9 cellular contexts compared by ENCODE assay signal in genomic region chr22:20918663-20919220, GRCh38. TPM values are rescaled to one million over a fixed set of nuclear protein-coding genes. Genes with fewer than 3 reads are reported as not detected.
DNase-seq lines count a peak whose midpoint lies in the region; ATAC-seq, FAIRE-seq and TF ChIP-seq lines count a peak whose summit lies in the region.
"Had no signal": no experiment of that assay in that cellular context is flagged by ENCODE, and none has a peak within 500 bp of the region (broad histone marks: within the 10 kb centered on the region; RNA-seq: fewer than 3 reads in every experiment).

No MANE protein-coding gene starts in this region.

- peak overlapping the region; percentile 95 to 97 (median 97) for H3K4me3 Mint-ChIP-seq in T-cell

- intact Hi-C loops in HCT116 (cut with micrococcal nuclease), result loop anchor here (5.0 kb wide), 1 partner anchor 39 kb away; no protein-coding TSS in a partner anchor

- TF ChIP-seq POLR2A in HCT116 (IDR thresholded peaks at IDR 0.05; ENCODE audit: borderline replicate concordance, extremely low read depth, insufficient read depth, insufficient read length), result no peak

- BruUV-seq in HCT116 (replicated peaks; lab: Mats Ljungman, UMichigan), result no TSS peak

- H3K9me3 Mint-ChIP-seq in T-cell, result no peaks in the 10 kb centered on the region

- H3K36me3 Mint-ChIP-seq in T-cell, result peaks cover 3% of the 10 kb centered on the region

- peak overlapping the region; percentile 98 for H3K9ac ChIP-seq in HCT116 (ENCODE audit: low read length)

- H3K4me1 Mint-ChIP-seq in T-cell, result peaks cover 46 to 50% (median 47%) of the 10 kb centered on the region in 3 donors

- H3K36me3 ChIP-seq in HCT116 (ENCODE audit: control insufficient read depth in 1 of 2, insufficient read depth in 2 of 2, low read length in 2 of 2) (peaks cover 7 to 9% of the 10 kb centered on the region in 2 experiments; a peak in 3 of 4 replicates), small intestine (ENCODE audit: control insufficient read depth in 2 of 2, insufficient read depth in 2 of 2, low read length in 2 of 2) (no peaks in the 10 kb centered on the region)

- H2AFZ ChIP-seq in HCT116 (ENCODE audit: low read depth, low read length, poor library complexity, severe bottlenecking), result no peak overlapping the region

- peaks cover 65% of the 10 kb centered on the region for H3K79me2 ChIP-seq in HCT116 (ENCODE audit: insufficient read depth, low read length)

- H3K4me3 ChIP-seq in HCT116 (replicated peaks in 1 of 2; ENCODE audit: low read depth in 1 of 2, low read length in 2 of 2) (peak overlapping the region; percentile 97 to 100), foreskin fibroblast (ENCODE audit: low read depth in 1 of 2, low read length in 2 of 2) (peak overlapping the region; percentile 89 to 99), small intestine (ENCODE audit: low read depth in 1 of 2, low read length in 2 of 2) (peak overlapping the region; percentile 46 to 96)

- H3K9me2 ChIP-seq in HCT116 (ENCODE audit: insufficient read depth), result no peaks in the 10 kb centered on the region

- POLR2A ChIA-PET in HCT116 (lab: Charles Lee) (no interaction called here), T-cell (lab: Charles Lee) (no interaction called here)

- peak overlapping the region; percentile 98 for H3K27ac ChIP-seq in HCT116 (ENCODE audit: low read depth, low read length)
- no peak overlapping the region for H3K27ac ChIP-seq in small intestine (ENCODE audit: low read depth in 1 of 2, low read length in 1 of 2)

- no peak for ATAC-seq in HCT116
- no peak for ATAC-seq in T-cell (replicated peaks in 1 of 4)
- no peak for ATAC-seq in HG03521 (IDR thresholded peaks at IDR 0.05; ENCODE audit: unreplicated experiment)

- TF ChIP-seq RAD21 in HCT116 (IDR thresholded peaks at IDR 0.05; ENCODE audit: low read depth), result no peak

- H4K20me1 ChIP-seq in HCT116 (ENCODE audit: insufficient read depth), result peaks cover 24% of the 10 kb centered on the region

- H3K27me3 ChIP-seq in HCT116 (ENCODE audit: insufficient read depth, low read length) (no peaks in the 10 kb centered on the region), small intestine (ENCODE audit: control insufficient read depth in 2 of 2, insufficient read depth in 2 of 2, low read length in 2 of 2) (no peaks in the 10 kb centered on the region)

- H3K27me3 Mint-ChIP-seq in T-cell, result no peaks in the 10 kb centered on the region

- H3K4me2 ChIP-seq in HCT116 (ENCODE audit: low read length), result peak overlapping the region; percentile 96

- DNase-seq in HCT116 (ENCODE audit: low read depth, low spot score) (no peak), T-cell (no peak), foreskin fibroblast (peak in 1 of 2 donors; percentile 23), small intestine (no peak), GM13976 (ENCODE audit: low spot score) (no peak), GM19239 (ENCODE audit: insufficient read length, low spot score) (no peak), dermis blood vessel endothelial cell (no peak)

- H3K4me1 ChIP-seq in HCT116 (ENCODE audit: control insufficient read depth in 1 of 2, insufficient read depth in 2 of 2, low read length in 2 of 2) (peaks cover 22 to 47% of the 10 kb centered on the region in 2 experiments; a peak in 3 of 4 replicates), small intestine (ENCODE audit: control insufficient read depth in 2 of 2, insufficient read depth in 1 of 2, low read depth in 1 of 2, low read length in 1 of 2) (peaks cover 0 to 7% of the 10 kb centered on the region in 2 donors)

- CTCF ChIA-PET in HCT116 (lab: Charles Lee) (no interaction called here), T-cell (lab: Charles Lee) (no interaction called here)

- H3K27ac Mint-ChIP-seq in T-cell, result peak overlapping the region; percentile 88 to 91

- no peak for FAIRE-seq in small intestine (lab: Jason Lieb, UNC)
- FAIRE-seq in GM19239 (lab: Jason Lieb, UNC), result no peak
- FAIRE-seq: TTC549 had no signal

- RAD21 ChIA-PET in HCT116 (lab: Charles Lee; ENCODE audit: low non-redundant PET in 1 of 2, low total read pairs in 2 of 2, uncharacterized antibody in 2 of 2, unreplicated experiment in 2 of 2), result no interaction called here

- H3K9me3 ChIP-seq in HCT116 (ENCODE audit: control insufficient read depth in 1 of 2, insufficient read depth in 1 of 2, low read depth in 1 of 2, low read length in 2 of 2), result no peaks in the 10 kb centered on the region
- no peaks in the 10 kb centered on the region for H3K9me3 ChIP-seq in small intestine (ENCODE audit: control insufficient read depth, low read depth)

- WGBS in small intestine, 3 donors, result 0% methylated on average over 14 to 19 of the region's 19 CpGs

- in situ Hi-C loops in GM13976 (cut with MboI; ENCODE audit: low sequenced_read_pairs, unreplicated experiment), result no loop called here

- TF ChIP-seq CTCF in HCT116 (IDR thresholded peaks at IDR 0.05 in 2 of 3, conservative IDR thresholded peaks at IDR 0.05 in 1 of 3; ENCODE audit: borderline replicate concordance in 1 of 3, insufficient read depth in 1 of 3, low read depth in 2 of 3, low read length in 2 of 3), result no peak
- no peak for TF ChIP-seq CTCF in foreskin fibroblast (IDR thresholded peaks at IDR 0.05; ENCODE audit: low read depth, low read length)
- TF ChIP-seq CTCF in GM13976 (IDR thresholded peaks at IDR 0.05; ENCODE audit: borderline replicate concordance, control extremely low read depth, extremely low read depth, insufficient read depth, missing control alignments), result no peak

TF ChIP-seq in HCT116, 20 proteins besides CTCF, POLR2A, EP300 and RAD21:
- TF ChIP-seq SRF (IDR thresholded peaks at IDR 0.05; ENCODE audit: low read depth) (no peak), ELF1 (IDR thresholded peaks at IDR 0.05; ENCODE audit: borderline replicate concordance, low read depth) (no peak), ZFX (IDR thresholded peaks at IDR 0.05) (no peak), TCF7L2 (IDR thresholded peaks at IDR 0.05; ENCODE audit: borderline replicate concordance, extremely low read depth, insufficient read depth, insufficient read length) (no peak), ZNF274 (IDR thresholded peaks at IDR 0.05; ENCODE audit: low read depth, low read length) (no peak)

RNA-seq across cellular contexts. Expression of gene CRKL, which starts 1.5 kb away (rescaled TPM):
- total RNA-seq in HCT116 (2021; ENCODE audit: unreplicated experiment) (87.7 TPM), T-cell (10 to 100 TPM; 41.7 to 87.7 (median 85.4) TPM), dermis blood vessel endothelial cell (50.2 and 54.4 TPM in 2 replicates)
- 44.2 and 49.3 TPM in 2 replicates for polyA plus RNA-seq in HCT116 (2012)
- polyA plus RNA-seq in small intestine, result 10 to 100 TPM; 18.6 to 24.2 (median 19.9) TPM

RNA-seq across cellular contexts. Expression of gene AIFM3, which starts 48.3 kb away (rescaled TPM):
- total RNA-seq in HCT116 (2021; ENCODE audit: unreplicated experiment) (9.7 TPM), T-cell (1 to 10 TPM in 2 of 5 donors, under 1 TPM in 3; 0.33 to 1.7 (median 0.66) TPM), dermis blood vessel endothelial cell (0.05 and 0.17 TPM in 2 replicates)
- polyA plus RNA-seq in HCT116 (2012), result 5.6 and 5.8 TPM in 2 replicates
- 1 to 10 TPM; 5.1 to 9.4 (median 6.8) TPM for polyA plus RNA-seq in small intestine

RNA-seq across cellular contexts. Expression of gene SNAP29, which starts 59.9 kb away (rescaled TPM):
- total RNA-seq in HCT116 (2021; ENCODE audit: unreplicated experiment) (27.3 TPM), T-cell (10 to 100 TPM; 15.8 to 26.2 (median 23.3) TPM), dermis blood vessel endothelial cell (6.0 and 8.5 TPM in 2 replicates)
- 16.8 and 22.0 TPM in 2 replicates for polyA plus RNA-seq in HCT116 (2012)
- polyA plus RNA-seq in small intestine, result 10 to 100 TPM; 13.8 to 20.8 (median 15.6) TPM
